16 cellular contexts compared by ENCODE assay signal in genomic region chr3:122271246-122271898, GRCh38. TPM values are rescaled to one million over a fixed set of nuclear protein-coding genes. Genes with fewer than 3 reads are reported as not detected.
DNase-seq lines count a peak whose midpoint lies in the region; ATAC-seq and TF ChIP-seq lines count a peak whose summit lies in the region.
"Had no signal": no experiment of that assay in that cellular context is flagged by ENCODE, and none has a peak within 500 bp of the region (broad histone marks: within the 10 kb centered on the region; RNA-seq: fewer than 3 reads in every experiment).

No MANE protein-coding gene starts in this region.

- H3K27me3 Mint-ChIP-seq in activated naive CD4-positive, alpha-beta T cell treated with anti-CD3 and anti-CD28 coated beads, Interleukin-2, amount 10 ng/mL, durations not matched to agents 7 days and 5 days = peaks cover 14% of the 10 kb centered on the region
- peaks cover 3% of the 10 kb centered on the region for H3K27me3 Mint-ChIP-seq in activated CD8-positive, alpha-beta T cell treated with anti-CD3 and anti-CD28 coated beads, Interleukin-2, amount 10 ng/mL, durations not matched to agents 7 days and 5 days (ENCODE audit: low read depth)
- H3K27me3 Mint-ChIP-seq in WTC11 (ENCODE audit: low read depth) = no peaks in the 10 kb centered on the region

- TF ChIP-seq CTCF in BE2C (IDR thresholded peaks at IDR 0.05; ENCODE audit: low read depth, low read length) = no peak
- no peak for TF ChIP-seq CTCF in WTC11 (IDR thresholded peaks at IDR 0.05)

- no peaks in the 10 kb centered on the region for H3K9me3 ChIP-seq in BE2C
- H3K9me3 ChIP-seq: transverse colon had no signal

- POLR2A ChIA-PET in activated CD8-positive, alpha-beta T cell treated with anti-CD3 and anti-CD28 coated beads, Interleukin-2, amount 10 ng/mL, durations not matched to agents 7 days and 5 days (lab: Charles Lee) = interaction anchor here (0.6 kb wide), 1 partner anchor 12 kb away, joined by 3 read pairs; no protein-coding TSS in a partner anchor
- POLR2A ChIA-PET in WTC11 (lab: Charles Lee) = no interaction called here

- peaks cover 4% of the 10 kb centered on the region for H3K9me3 Mint-ChIP-seq in activated naive CD4-positive, alpha-beta T cell treated with anti-CD3 and anti-CD28 coated beads, Interleukin-2, amount 10 ng/mL, durations not matched to agents 7 days and 5 days
- H3K9me3 Mint-ChIP-seq in activated CD8-positive, alpha-beta T cell treated with anti-CD3 and anti-CD28 coated beads, Interleukin-2, amount 10 ng/mL, durations not matched to agents 7 days and 5 days (ENCODE audit: insufficient read depth) = no peaks in the 10 kb centered on the region
- no peaks in the 10 kb centered on the region for H3K9me3 Mint-ChIP-seq in stimulated activated effector memory CD8-positive, alpha-beta T cell treated with anti-CD3 and anti-CD28 coated beads, Interleukin-12 subunit alpha, Interleukin-12 subunit beta, amount 100 ng/mL, for 72 hours
- peaks cover 6% of the 10 kb centered on the region; the same call in 1 of the 2 replicates for H3K9me3 Mint-ChIP-seq in WTC11

- peaks cover 32% of the 10 kb centered on the region for H3K4me1 Mint-ChIP-seq in activated naive CD4-positive, alpha-beta T cell treated with anti-CD3 and anti-CD28 coated beads, Interleukin-2, amount 10 ng/mL, durations not matched to agents 7 days and 5 days
- H3K4me1 Mint-ChIP-seq in activated CD8-positive, alpha-beta T cell treated with anti-CD3 and anti-CD28 coated beads, Interleukin-2, amount 10 ng/mL, durations not matched to agents 7 days and 5 days (ENCODE audit: low read depth) = peaks cover 34% of the 10 kb centered on the region
- peaks cover 26% of the 10 kb centered on the region for H3K4me1 Mint-ChIP-seq in stimulated activated effector memory CD8-positive, alpha-beta T cell treated with anti-CD3 and anti-CD28 coated beads, Interleukin-12 subunit alpha, Interleukin-12 subunit beta, amount 100 ng/mL, for 72 hours
- 0 out of 2 replicates have a peak, but pooled peaks cover 3% of the 10 kb centered on the region for H3K4me1 Mint-ChIP-seq in WTC11

- peak overlapping the region; percentile 73 for H3K27ac Mint-ChIP-seq in activated naive CD4-positive, alpha-beta T cell treated with anti-CD3 and anti-CD28 coated beads, Interleukin-2, amount 10 ng/mL, durations not matched to agents 7 days and 5 days
- peak overlapping the region; percentile 2 for H3K27ac Mint-ChIP-seq in activated CD8-positive, alpha-beta T cell treated with anti-CD3 and anti-CD28 coated beads, Interleukin-2, amount 10 ng/mL, durations not matched to agents 7 days and 5 days
- no peak overlapping the region for H3K27ac Mint-ChIP-seq in stimulated activated effector memory CD8-positive, alpha-beta T cell treated with anti-CD3 and anti-CD28 coated beads, Interleukin-12 subunit alpha, Interleukin-12 subunit beta, amount 100 ng/mL, for 72 hours
- H3K27ac Mint-ChIP-seq in WTC11 = no peak overlapping the region

- H3K4me3 Mint-ChIP-seq in activated naive CD4-positive, alpha-beta T cell treated with anti-CD3 and anti-CD28 coated beads, Interleukin-2, amount 10 ng/mL, durations not matched to agents 7 days and 5 days = peak overlapping the region; percentile 0
- peak overlapping the region; percentile 1 for H3K4me3 Mint-ChIP-seq in activated CD8-positive, alpha-beta T cell treated with anti-CD3 and anti-CD28 coated beads, Interleukin-2, amount 10 ng/mL, durations not matched to agents 7 days and 5 days
- no peak overlapping the region for H3K4me3 Mint-ChIP-seq in stimulated activated effector memory CD8-positive, alpha-beta T cell treated with anti-CD3 and anti-CD28 coated beads, Interleukin-12 subunit alpha, Interleukin-12 subunit beta, amount 100 ng/mL, for 72 hours
- no peak overlapping the region for H3K4me3 Mint-ChIP-seq in WTC11

- no peak overlapping the region for H3K4me3 ChIP-seq in BE2C (ENCODE audit: low read depth, low read length)
- H3K4me3 ChIP-seq: PC-9, transverse colon had no signal

- peak; percentile 40 for DNase-seq in activated naive CD4-positive, alpha-beta T cell treated with anti-CD3 and anti-CD28 coated beads, Interleukin-2, amount 10 ng/mL, durations not matched to agents 7 days and 5 days
- DNase-seq in activated naive CD4-positive, alpha-beta T cell treated with anti-CD3 and anti-CD28 coated beads, Interleukin-2, amount 50 U/mL, for 16 hours = no peak
- DNase-seq in NCI-H226 (peak; percentile 19), BE2C (no peak), WTC11 (ENCODE audit: low spot score) (no peak)
- DNase-seq in activated CD8-positive, alpha-beta T cell treated with anti-CD3 and anti-CD28 coated beads, Interleukin-2, amount 10 ng/mL, durations not matched to agents 7 days and 5 days = peak; percentile 54
- DNase-seq in stimulated activated effector memory CD8-positive, alpha-beta T cell treated with anti-CD3 and anti-CD28 coated beads, Interleukin-12 subunit alpha, Interleukin-12 subunit beta, amount 100 ng/mL, for 72 hours (ENCODE audit: low spot score in 2 of 2) = no peak
- DNase-seq: activated CD4-positive, alpha-beta T cell treated with anti-CD3 and anti-CD28 coated beads, Interleukin-2, amount 50 U/mL, for 4 hours; DMS79; NCI-H1436; PC-9; transverse colon had no signal

- peaks cover 7% of the 10 kb centered on the region; the same call in 1 of the 2 replicates for H3K27me3 ChIP-seq in BE2C
- H3K27me3 ChIP-seq: transverse colon had no signal

- CTCF ChIA-PET in activated naive CD4-positive, alpha-beta T cell treated with anti-CD3 and anti-CD28 coated beads, Interleukin-2, amount 10 ng/mL, durations not matched to agents 7 days and 5 days (lab: Charles Lee) = no interaction called here
- CTCF ChIA-PET in activated CD8-positive, alpha-beta T cell treated with anti-CD3 and anti-CD28 coated beads, Interleukin-2, amount 10 ng/mL, durations not matched to agents 7 days and 5 days (lab: Charles Lee) = no interaction called here
- CTCF ChIA-PET in WTC11 (lab: Charles Lee) = no interaction called here

- no peaks in the 10 kb centered on the region for H3K4me1 ChIP-seq in BE2C
- H3K4me1 ChIP-seq: transverse colon had no signal

- H3K36me3 ChIP-seq in BE2C = no peaks in the 10 kb centered on the region
- H3K36me3 ChIP-seq: transverse colon had no signal

- peak; percentile 86 for ATAC-seq in activated CD8-positive, alpha-beta T cell treated with anti-CD3 and anti-CD28 coated beads, Interleukin-2, amount 10 ng/mL, durations not matched to agents 7 days and 5 days
- ATAC-seq in stimulated activated effector memory CD8-positive, alpha-beta T cell treated with anti-CD3 and anti-CD28 coated beads, Interleukin-12 subunit alpha, Interleukin-12 subunit beta, amount 100 ng/mL, for 72 hours = peak; percentile 55
- ATAC-seq in HG02623 (IDR thresholded peaks at IDR 0.05; ENCODE audit: unreplicated experiment) (no peak), WTC11 (no peak)

- H3K36me3 Mint-ChIP-seq in activated naive CD4-positive, alpha-beta T cell treated with anti-CD3 and anti-CD28 coated beads, Interleukin-2, amount 10 ng/mL, durations not matched to agents 7 days and 5 days = no peaks in the 10 kb centered on the region
- peaks cover 2% of the 10 kb centered on the region for H3K36me3 Mint-ChIP-seq in activated CD8-positive, alpha-beta T cell treated with anti-CD3 and anti-CD28 coated beads, Interleukin-2, amount 10 ng/mL, durations not matched to agents 7 days and 5 days (ENCODE audit: low read depth)
- H3K36me3 Mint-ChIP-seq in stimulated activated effector memory CD8-positive, alpha-beta T cell treated with anti-CD3 and anti-CD28 coated beads, Interleukin-12 subunit alpha, Interleukin-12 subunit beta, amount 100 ng/mL, for 72 hours = no peaks in the 10 kb centered on the region
- no peaks in the 10 kb centered on the region for H3K36me3 Mint-ChIP-seq in WTC11

TF ChIP-seq in WTC11, 78 proteins besides CTCF, POLR2A, EP300 and RAD21:
- TF ChIP-seq TEAD1 (CRISPR knock-in tag; IDR thresholded peaks at IDR 0.05) (no peak), NFYB (CRISPR knock-in tag; conservative IDR thresholded peaks at IDR 0.05; ENCODE audit: low read depth) (no peak), KAT7 (CRISPR knock-in tag; IDR thresholded peaks at IDR 0.05; ENCODE audit: borderline replicate concordance) (no peak), FOXK1 (CRISPR knock-in tag; IDR thresholded peaks at IDR 0.05) (no peak), ERG (CRISPR knock-in tag; IDR thresholded peaks at IDR 0.05) (no peak), TEAD4 (CRISPR knock-in tag; IDR thresholded peaks at IDR 0.05) (no peak), SMAD3 (CRISPR knock-in tag; IDR thresholded peaks at IDR 0.05; ENCODE audit: borderline replicate concordance) (no peak), ATF2 (CRISPR knock-in tag; IDR thresholded peaks at IDR 0.05; ENCODE audit: borderline replicate concordance, low read depth) (no peak), ZNF416 (CRISPR knock-in tag; IDR thresholded peaks at IDR 0.05) (no peak)
- TF ChIP-seq, protein P1, sequence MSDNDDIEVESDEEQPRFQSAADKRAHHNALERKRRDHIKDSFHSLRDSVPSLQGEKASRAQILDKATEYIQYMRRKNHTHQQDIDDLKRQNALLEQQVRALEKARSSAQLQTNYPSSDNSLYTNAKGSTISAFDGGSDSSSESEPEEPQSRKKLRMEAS (CRISPR knock-in tag; IDR thresholded peaks at IDR 0.05) = no peak

RNA-seq across cellular contexts. Expression of gene CSTA, which starts 53.7 kb away (rescaled TPM):
- not detected for total RNA-seq in activated CD8-positive, alpha-beta T cell treated with anti-CD3 and anti-CD28 coated beads, Interleukin-2, amount 10 ng/mL, durations not matched to agents 7 days and 5 days
- 10.3 TPM for polyA plus RNA-seq in BE2C (2012; ENCODE audit: insufficient read depth, insufficient read length, low read depth)
- not detected in 3 replicates for total RNA-seq in WTC11 (2021)
- total RNA-seq: chondrocyte; endothelial cell of umbilical vein; T-helper 1 cell treated with Interleukin-12 subunit alpha and Interleukin-12 subunit beta and Interleukin-4 antibody, amounts not matched to agents 30 ng/mL and 1 ng/mL, for 36 hours had no signal
- polyA plus RNA-seq: endothelial cell of umbilical vein had no signal

Comparison
In these comparisons a context has a peak if more than half of its experiments do, and no peak if none do; other contexts are left out.
1. DNase-seq: peak in activated naive CD4-positive, alpha-beta T cell treated with anti-CD3 and anti-CD28 coated beads, Interleukin-2, amount 10 ng/mL, durations not matched to agents 7 days and 5 days (single experiment), NCI-H226 (single experiment) and activated CD8-positive, alpha-beta T cell treated with anti-CD3 and anti-CD28 coated beads, Interleukin-2, amount 10 ng/mL, durations not matched to agents 7 days and 5 days (single experiment); none in activated naive CD4-positive, alpha-beta T cell treated with anti-CD3 and anti-CD28 coated beads, Interleukin-2, amount 50 U/mL, for 16 hours (single experiment), stimulated activated effector memory CD8-positive, alpha-beta T cell treated with anti-CD3 and anti-CD28 coated beads, Interleukin-12 subunit alpha, Interleukin-12 subunit beta, amount 100 ng/mL, for 72 hours (0 of 2), BE2C (single experiment) and WTC11 (single experiment).
2. H3K27ac Mint-ChIP-seq: peak in activated naive CD4-positive, alpha-beta T cell treated with anti-CD3 and anti-CD28 coated beads, Interleukin-2, amount 10 ng/mL, durations not matched to agents 7 days and 5 days (single experiment) and activated CD8-positive, alpha-beta T cell treated with anti-CD3 and anti-CD28 coated beads, Interleukin-2, amount 10 ng/mL, durations not matched to agents 7 days and 5 days (single experiment); none in stimulated activated effector memory CD8-positive, alpha-beta T cell treated with anti-CD3 and anti-CD28 coated beads, Interleukin-12 subunit alpha, Interleukin-12 subunit beta, amount 100 ng/mL, for 72 hours (single experiment) and WTC11 (single experiment).
3. H3K4me3 Mint-ChIP-seq: peak in activated naive CD4-positive, alpha-beta T cell treated with anti-CD3 and anti-CD28 coated beads, Interleukin-2, amount 10 ng/mL, durations not matched to agents 7 days and 5 days (single experiment) and activated CD8-positive, alpha-beta T cell treated with anti-CD3 and anti-CD28 coated beads, Interleukin-2, amount 10 ng/mL, durations not matched to agents 7 days and 5 days (single experiment); none in stimulated activated effector memory CD8-positive, alpha-beta T cell treated with anti-CD3 and anti-CD28 coated beads, Interleukin-12 subunit alpha, Interleukin-12 subunit beta, amount 100 ng/mL, for 72 hours (single experiment) and WTC11 (single experiment).
4. ATAC-seq: peak in activated CD8-positive, alpha-beta T cell treated with anti-CD3 and anti-CD28 coated beads, Interleukin-2, amount 10 ng/mL, durations not matched to agents 7 days and 5 days (single experiment) and stimulated activated effector memory CD8-positive, alpha-beta T cell treated with anti-CD3 and anti-CD28 coated beads, Interleukin-12 subunit alpha, Interleukin-12 subunit beta, amount 100 ng/mL, for 72 hours (single experiment); none in HG02623 (single experiment) and WTC11 (single experiment).